ENCODE assay signal across 9 cellular contexts in the genomic region with DNA sequence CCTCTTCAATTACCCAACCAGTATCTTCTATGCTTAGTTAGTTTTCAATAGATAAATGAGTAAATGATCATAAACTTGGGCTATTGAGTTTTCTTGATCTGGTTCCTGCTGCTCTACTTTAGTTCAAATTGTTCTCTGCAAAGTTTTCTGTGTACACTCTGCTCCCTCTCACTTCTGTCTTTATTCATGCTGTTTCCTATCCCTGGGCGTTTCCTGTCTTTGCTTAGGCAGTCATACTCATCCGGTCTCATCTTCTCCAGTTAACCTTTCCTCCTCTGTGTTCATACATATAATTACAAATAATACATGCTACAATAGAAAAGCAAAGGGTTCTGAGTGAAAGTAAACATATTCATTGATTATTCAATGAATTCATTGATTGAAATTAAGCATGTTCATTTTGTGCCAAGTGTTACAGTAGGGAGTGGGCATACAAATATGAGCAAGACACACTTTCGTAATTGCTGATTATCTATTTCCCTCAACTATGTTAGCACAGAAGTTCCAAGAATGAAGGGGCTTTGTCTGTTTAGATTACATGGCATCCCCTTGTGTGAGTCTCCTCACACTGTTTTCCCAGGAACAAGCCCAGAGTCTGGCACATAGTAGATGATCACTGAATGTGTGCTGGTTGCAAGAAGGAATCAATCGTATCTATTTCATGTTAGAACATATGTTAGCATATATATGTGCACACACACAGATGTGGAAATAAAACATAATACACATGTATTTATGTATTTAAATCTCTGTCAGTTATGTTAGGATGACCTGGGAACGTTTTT. TPM values are rescaled to one million over a fixed set of nuclear protein-coding genes. Genes with fewer than 3 reads are reported as not detected.
DNase-seq lines count a peak whose midpoint lies in the region; ATAC-seq, FAIRE-seq and TF ChIP-seq lines count a peak whose summit lies in the region.
"Had no signal": no experiment of that assay in that cellular context is flagged by ENCODE, and none has a peak within 500 bp of the region (broad histone marks: within the 10 kb centered on the region; RNA-seq: fewer than 3 reads in every experiment).

No MANE protein-coding gene starts in this region.

- no peak for TF ChIP-seq EP300 in A549 (IDR thresholded peaks at IDR 0.05)

- no peaks in the 10 kb centered on the region; the same call in none of the 2 replicates for H3K27me3 ChIP-seq in Panc1 (ENCODE audit: control insufficient read depth, insufficient read depth, low read length)

- no peak overlapping the region; a peak in 1 of 6 replicates for H3K27ac ChIP-seq in A549
- peak overlapping the region; percentile 68; the same call in 1 of the 2 replicates for H3K27ac ChIP-seq in Panc1 (ENCODE audit: low read length)

- TF ChIP-seq POLR2A in A549 (IDR thresholded peaks at IDR 0.05; ENCODE audit: low read length) = no peak

- ATAC-seq in A549 (no peak), GM19395 (IDR thresholded peaks at IDR 0.05; ENCODE audit: unreplicated experiment) (peak; percentile 16), Panc1 (no peak), HG02678 (IDR thresholded peaks at IDR 0.05; ENCODE audit: unreplicated experiment) (no peak)

- WGBS in A549 (ENCODE audit: missing lambda C conversion rate) = 49% methylated on average over 5 of the region's 5 CpGs

- peak; percentile 89 for FAIRE-seq in A549 (lab: Jason Lieb, UNC)

- DNase-seq in A549 (ENCODE audit: low read depth in 1 of 2, low spot score in 1 of 2) = no peak
- DNase-seq in Panc1 (ENCODE audit: low read depth, low spot score) = no peak
- no peak for DNase-seq in glutamatergic neuron
- DNase-seq in posterior vena cava (ENCODE audit: low spot score) = no peak
- no peak for DNase-seq in germinal center (ENCODE audit: low spot score)
- DNase-seq in DMS153 treated with DMSO at 0.1 percent for 48 hours (lab: John Stamatoyannopoulos, UW; ENCODE audit: unreplicated experiment) = no peak

- intact Hi-C loops in Panc1 (cut with micrococcal nuclease; ENCODE audit: unreplicated experiment) (no loop called here), posterior vena cava (cut with DNase I) (no loop called here)

- H3K4me3 Mint-ChIP-seq in glutamatergic neuron (ENCODE audit: unreplicated experiment) = peak overlapping the region; percentile 85

- no peak for TF ChIP-seq RAD21 in A549 (conservative IDR thresholded peaks at IDR 0.05 in 1 of 2, IDR thresholded peaks at IDR 0.05 in 1 of 2)

- in situ Hi-C loops in Panc1 (cut with HindIII; ENCODE audit: low pct_unique_long_range_greater_than_20kb, low sequenced_read_pairs) = no loop called here

- peak overlapping the region; percentile 55; the same call in 2 of the 3 replicates for H3K4me3 ChIP-seq in A549
- H3K4me3 ChIP-seq in Panc1 (ENCODE audit: low read depth in 2 of 2, low read length in 2 of 2) = peak overlapping the region; percentile 67 to 87

- POLR2A ChIA-PET in A549 (lab: Yijun Ruan, JAX) (no interaction called here), Panc1 (lab: Charles Lee) (no interaction called here)

- H3K36me3 Mint-ChIP-seq in glutamatergic neuron (ENCODE audit: unreplicated experiment) = no peaks in the 10 kb centered on the region

- no peak for TF ChIP-seq CTCF in A549 (IDR thresholded peaks at IDR 0.05)
- no peak for TF ChIP-seq CTCF in Panc1 (IDR thresholded peaks at IDR 0.05)
- TF ChIP-seq CTCF in glutamatergic neuron (IDR thresholded peaks at IDR 0.05; ENCODE audit: partially characterized antibody, unreplicated experiment) = no peak

- CTCF ChIA-PET in A549 (lab: Yijun Ruan, JAX) (no interaction called here), Panc1 (lab: Charles Lee) (no interaction called here)

- H3K9me3 ChIP-seq in A549 (no peaks in the 10 kb centered on the region), Panc1 (ENCODE audit: control insufficient read depth, insufficient read depth, low read depth, low read length) (no peaks in the 10 kb centered on the region)

- peak overlapping the region; percentile 78 for H3K4me2 ChIP-seq in A549

- H3K27ac Mint-ChIP-seq in glutamatergic neuron (ENCODE audit: unreplicated experiment) = peak overlapping the region; percentile 95
- H3K27ac Mint-ChIP-seq: dendritic cell treated with granulocyte-macrophage colony-stimulating factor and Interleukin-4, amounts not matched to agents 40 ng/mL and 50 ng/mL, for 4 days had no signal

- no peaks in the 10 kb centered on the region for H3K27me3 Mint-ChIP-seq in glutamatergic neuron (ENCODE audit: unreplicated experiment)

- no peaks in the 10 kb centered on the region for H3K9me3 Mint-ChIP-seq in glutamatergic neuron (ENCODE audit: unreplicated experiment)
- H3K9me3 Mint-ChIP-seq: dendritic cell treated with granulocyte-macrophage colony-stimulating factor and Interleukin-4, amounts not matched to agents 40 ng/mL and 50 ng/mL, for 4 days had no signal

- H3K36me3 ChIP-seq in Panc1 (ENCODE audit: control insufficient read depth, insufficient read depth, low read length) = no peaks in the 10 kb centered on the region

- H3K4me1 ChIP-seq in A549 (0 out of 3 replicates have a peak, but pooled peaks cover 3% of the 10 kb centered on the region), Panc1 (ENCODE audit: control insufficient read depth, insufficient read depth, low read length) (peaks cover 5% of the 10 kb centered on the region)

- peaks cover 7% of the 10 kb centered on the region for H3K4me1 Mint-ChIP-seq in glutamatergic neuron (ENCODE audit: low read depth, unreplicated experiment)

- BruUV-seq in Panc1 (replicated peaks; lab: Mats Ljungman, UMichigan) = no TSS peak

TF ChIP-seq in A549, 52 proteins besides CTCF, POLR2A, EP300 and RAD21 (continues in another document):
- TF ChIP-seq, protein P1, sequence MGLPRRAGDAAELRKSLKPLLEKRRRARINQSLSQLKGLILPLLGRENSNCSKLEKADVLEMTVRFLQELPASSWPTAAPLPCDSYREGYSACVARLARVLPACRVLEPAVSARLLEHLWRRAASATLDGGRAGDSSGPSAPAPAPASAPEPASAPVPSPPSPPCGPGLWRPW (IDR thresholded peaks at IDR 0.05) = no peak
- TF ChIP-seq CHD4 (IDR thresholded peaks at IDR 0.05; ENCODE audit: borderline replicate concordance) = no peak
- TF ChIP-seq, protein P2, sequence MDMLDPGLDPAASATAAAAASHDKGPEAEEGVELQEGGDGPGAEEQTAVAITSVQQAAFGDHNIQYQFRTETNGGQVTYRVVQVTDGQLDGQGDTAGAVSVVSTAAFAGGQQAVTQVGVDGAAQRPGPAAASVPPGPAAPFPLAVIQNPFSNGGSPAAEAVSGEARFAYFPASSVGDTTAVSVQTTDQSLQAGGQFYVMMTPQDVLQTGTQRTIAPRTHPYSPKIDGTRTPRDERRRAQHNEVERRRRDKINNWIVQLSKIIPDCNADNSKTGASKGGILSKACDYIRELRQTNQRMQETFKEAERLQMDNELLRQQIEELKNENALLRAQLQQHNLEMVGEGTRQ (IDR thresholded peaks at IDR 0.05) = no peak
- no peak for TF ChIP-seq RCOR1 (IDR thresholded peaks at IDR 0.05; ENCODE audit: low read depth, low read length)
- no peak for TF ChIP-seq JUN (IDR thresholded peaks at IDR 0.05)
- TF ChIP-seq POLR2AphosphoS2 (conservative IDR thresholded peaks at IDR 0.05; ENCODE audit: low read length) = no peak
- TF ChIP-seq, protein P3, sequence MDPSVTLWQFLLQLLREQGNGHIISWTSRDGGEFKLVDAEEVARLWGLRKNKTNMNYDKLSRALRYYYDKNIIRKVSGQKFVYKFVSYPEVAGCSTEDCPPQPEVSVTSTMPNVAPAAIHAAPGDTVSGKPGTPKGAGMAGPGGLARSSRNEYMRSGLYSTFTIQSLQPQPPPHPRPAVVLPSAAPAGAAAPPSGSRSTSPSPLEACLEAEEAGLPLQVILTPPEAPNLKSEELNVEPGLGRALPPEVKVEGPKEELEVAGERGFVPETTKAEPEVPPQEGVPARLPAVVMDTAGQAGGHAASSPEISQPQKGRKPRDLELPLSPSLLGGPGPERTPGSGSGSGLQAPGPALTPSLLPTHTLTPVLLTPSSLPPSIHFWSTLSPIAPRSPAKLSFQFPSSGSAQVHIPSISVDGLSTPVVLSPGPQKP (IDR thresholded peaks at IDR 0.05; ENCODE audit: low read depth, low read length) = no peak
- no peak for TF ChIP-seq TP53 (CRISPR knock-in tag; IDR thresholded peaks at IDR 0.05)
- no peak for TF ChIP-seq CBX2 (IDR thresholded peaks at IDR 0.05; ENCODE audit: borderline replicate concordance, low read depth)
- no peak for TF ChIP-seq FOSL2 (IDR thresholded peaks at IDR 0.05)
- TF ChIP-seq FOSL2 (CRISPR knock-in tag; IDR thresholded peaks at IDR 0.05) = no peak
- no peak for TF ChIP-seq HEYL (CRISPR knock-in tag; IDR thresholded peaks at IDR 0.05)
- no peak for TF ChIP-seq PHF8 (IDR thresholded peaks at IDR 0.05; ENCODE audit: borderline replicate concordance, low read depth)

RNA-seq across cellular contexts. Expression of a gene that starts 1.1 kb away (rescaled TPM):
- polyA plus RNA-seq in A549 (2011; rRNA removed) (4.1 and 4.4 TPM in 2 replicates), A549 (2017; fragmentation: RNase III; extraction: RNeasy Plus Mini Kit Qiagen cat#74134 plus additional on column Dnase treatment) (0.57 to 0.71 TPM (median 0.59 TPM) in 3 replicates)
- 0.33 and 0.41 TPM in 2 replicates for polyA plus RNA-seq in A549 (2012; cell fraction: cytosol; rRNA removed)
- 0.16 and 0.18 TPM in 2 replicates for polyA plus RNA-seq in A549 (2012; cell fraction: nucleus; rRNA removed)
- polyA minus RNA-seq in A549 (2011; rRNA and poly(A)+ RNA removed) = 1.8 and 1.9 TPM in 2 replicates
- total RNA-seq in Panc1 (2021; ENCODE audit: unreplicated experiment) (2.0 TPM), glutamatergic neuron (ENCODE audit: unreplicated experiment) (20.9 TPM), posterior vena cava (under 1 TPM; 0.19 TPM)
- 1.1 TPM for polyA plus RNA-seq in Panc1 (2012; ENCODE audit: insufficient read length)

RNA-seq across cellular contexts. Expression of a gene that starts 46.9 kb away (rescaled TPM):
- polyA plus RNA-seq in A549 (2011; rRNA removed) = 86.8 and 105 TPM in 2 replicates
- polyA plus RNA-seq in A549 (2012; cell fraction: cytosol; rRNA removed) = 22.9 and 24.5 TPM in 2 replicates
- 4.9 and 10.9 TPM in 2 replicates for polyA plus RNA-seq in A549 (2012; cell fraction: nucleus; rRNA removed)
- 70.9 to 77.6 TPM (median 74.3 TPM) in 3 replicates for polyA plus RNA-seq in A549 (2017; fragmentation: RNase III; extraction: RNeasy Plus Mini Kit Qiagen cat#74134 plus additional on column Dnase treatment)
- polyA minus RNA-seq in A549 (2011; rRNA and poly(A)+ RNA removed) = 9.9 and 10.2 TPM in 2 replicates
- 126 TPM for total RNA-seq in Panc1 (2021; ENCODE audit: unreplicated experiment)
- 49.0 TPM for polyA plus RNA-seq in Panc1 (2012; ENCODE audit: insufficient read length)
- 64.4 TPM for total RNA-seq in glutamatergic neuron (ENCODE audit: unreplicated experiment)
- 10 to 100 TPM; 32.0 to 39.9 TPM for total RNA-seq in posterior vena cava
